Comparison of ENCODE assay signal across 37 cellular contexts in the genomic region with DNA sequence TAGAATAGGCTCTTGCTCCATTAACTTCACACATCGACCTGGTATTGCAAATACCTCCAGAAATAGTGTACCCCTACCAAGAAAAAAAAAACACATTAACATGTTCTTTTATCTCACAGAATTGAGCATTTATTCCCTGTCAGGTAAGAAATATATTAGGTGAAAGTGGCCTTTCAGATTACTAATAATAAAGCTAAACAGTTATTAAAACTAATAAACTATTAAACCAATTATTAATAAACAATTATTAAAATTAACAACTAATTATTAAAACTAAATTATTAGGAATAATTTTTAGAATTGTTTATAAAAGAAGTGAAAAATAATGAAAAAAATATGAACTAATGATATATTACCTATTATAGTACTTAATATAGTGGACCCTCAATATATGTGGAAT. TPM values are rescaled to one million over a fixed set of nuclear protein-coding genes. Genes with fewer than 3 reads are reported as not detected.
"Had no signal": no experiment of that assay in that cellular context is flagged by ENCODE, and none has a peak within 500 bp of the region (broad histone marks: within the 10 kb centered on the region; RNA-seq: fewer than 3 reads in every experiment).

No MANE protein-coding gene starts in this region.

- H3K36me3 Mint-ChIP-seq: activated naive CD4-positive, alpha-beta T cell treated with anti-CD3 and anti-CD28 coated beads, Interleukin-2, amount 50 U/mL, for 72 hours had no signal

- H3K27ac ChIP-seq: adrenal gland, breast epithelium, Peyer's patch, RWPE1 had no signal

- FAIRE-seq: astrocyte had no signal

- H3K9me3 ChIP-seq: adrenal gland, body of pancreas, breast epithelium, Peyer's patch had no signal

- H3K4me1 ChIP-seq: adrenal gland, body of pancreas, breast epithelium, Peyer's patch had no signal

- H3K36me3 ChIP-seq: breast epithelium had no signal

- ATAC-seq: activated CD4-positive, CD25-positive, alpha-beta regulatory T cell treated with anti-CD3 and anti-CD28 coated beads, Interleukin-2, amount 50 U/mL, for 24 hours; activated naive CD4-positive, alpha-beta T cell treated with anti-CD3 and anti-CD28 coated beads, Interleukin-2, amount 50 U/mL, for 72 hours; activated T-cell treated with anti-CD3 and anti-CD28 coated beads, Interleukin-2, amount 50 U/mL, for 4 hours; PC-3; Right ventricle myocardium inferior; SK-N-SH treated with all-trans-retinoic acid at 6 μM for 48 hours; T-cell had no signal

- H3K27ac Mint-ChIP-seq: activated CD4-positive, alpha-beta memory T cell treated with anti-CD3 and anti-CD28 coated beads for 36 hours; activated naive CD4-positive, alpha-beta T cell treated with anti-CD3 and anti-CD28 coated beads for 36 hours; activated naive CD4-positive, alpha-beta T cell treated with anti-CD3 and anti-CD28 coated beads, Interleukin-2, amount 50 U/mL, for 72 hours; activated T-helper 1 cell treated with anti-CD3 and anti-CD28 coated beads, Interleukin-12 subunit alpha, Interleukin-12 subunit beta, Interleukin-2, Interleukin-4 antibody, amounts not matched to agents 30 ng/mL and 10 ng/mL and 1 ng/mL, durations not matched to agents 14 hours and 24 hours and 36 hours; T-cell had no signal

- DNase-seq: activated CD4-positive, alpha-beta memory T cell treated with anti-CD3 and anti-CD28 coated beads for 36 hours; activated CD4-positive, alpha-beta T cell treated with anti-CD3 and anti-CD28 coated beads for 4 hours; activated CD4-positive, alpha-beta T cell treated with anti-CD3 and anti-CD28 coated beads, Interleukin-2, amount 50 U/mL, for 1 hour; activated CD8-positive, alpha-beta memory T cell treated with anti-CD3 and anti-CD28 coated beads, Interleukin-2, amount 50 U/mL, for 4 hours; activated gamma-delta T cell treated with Interleukin-2 at 50 U/mL for 16 hours; activated naive CD4-positive, alpha-beta T cell treated with anti-CD3 and anti-CD28 coated beads for 36 hours; activated T-cell treated with anti-CD3 and anti-CD28 coated beads for 4 hours; activated T-cell treated with anti-CD3 and anti-CD28 coated beads, Interleukin-2, amount 50 U/mL, for 4 hours; adrenal gland; KG1; MM.1S; NCI-H1092 treated with DMSO at 0.1 percent for 48 hours; NCI-H1417; NCI-H146; NCI-H187; NCI-H2029 treated with DMSO at 0.1 percent for 48 hours; NCI-H2107; NCI-H2171; NCI-H510A; NCI-H526; NCI-H748 treated with DMSO at 0.1 percent for 48 hours; NK-92 treated with Interleukin-12 subunit alpha and Interleukin-12 subunit beta, amount 100 ng/mL, for 24 hours; PC-3; Peyer's patch; SIG-M5; T-cell; T-helper 2 cell; T-helper 9 cell had no signal

- H3K4me3 ChIP-seq: adrenal gland, body of pancreas, breast epithelium, Peyer's patch had no signal

- H3K4me1 Mint-ChIP-seq: T-cell had no signal

- H3K27me3 Mint-ChIP-seq: activated CD4-positive, alpha-beta memory T cell treated with anti-CD3 and anti-CD28 coated beads for 36 hours; T-cell had no signal

- H3K27me3 ChIP-seq: adrenal gland, body of pancreas, breast epithelium, Peyer's patch had no signal

- H3K4me3 Mint-ChIP-seq: activated CD4-positive, alpha-beta memory T cell treated with anti-CD3 and anti-CD28 coated beads for 36 hours; activated naive CD4-positive, alpha-beta T cell treated with anti-CD3 and anti-CD28 coated beads for 36 hours; activated T-cell treated with anti-CD3 and anti-CD28 coated beads, Interleukin-2, amount 50 U/mL, for 4 hours; activated T-helper 1 cell treated with anti-CD3 and anti-CD28 coated beads, Interleukin-12 subunit alpha, Interleukin-12 subunit beta, Interleukin-2, Interleukin-4 antibody, amounts not matched to agents 30 ng/mL and 10 ng/mL and 1 ng/mL, durations not matched to agents 14 hours and 24 hours and 36 hours; T-cell had no signal

RNA-seq across cellular contexts. Expression of a gene that starts 7.2 kb away (rescaled TPM):
- total RNA-seq: PC-3 had no signal
